Comparison of ENCODE assay signal across 8 cellular contexts in genomic region chr7:44044315-44045225, GRCh38. TPM values are rescaled to one million over a fixed set of nuclear protein-coding genes. Genes with fewer than 3 reads are reported as not detected.
A peak's percentile ranks its signal among the peaks of the same experiment; 100 is the strongest.
DNase-seq lines count a peak whose midpoint lies in the region; TF ChIP-seq lines count a peak whose summit lies in the region.

DBNL (plus strand) TSS chr7:44044702; CDS start chr7:44044738, 36 bp downstream.

- no peaks in the 10 kb centered on the region for H3K27me3 ChIP-seq in GM23248 (replicated peaks; ENCODE audit: insufficient read depth)
- H3K27me3 ChIP-seq in neuron (ENCODE audit: insufficient read depth, low read length) = no peaks in the 10 kb centered on the region

- peak; percentile 91 for DNase-seq in EH (ENCODE audit: low read depth)
- peak; percentile 97 for DNase-seq in GM23248
- peak; percentile 86 for DNase-seq in LHCN-M2 (ENCODE audit: low read depth)
- DNase-seq in SHP77 treated with DMSO at 0.1 percent for 48 hours (lab: John Stamatoyannopoulos, UW) = peak; percentile 85
- peak; percentile 92 for DNase-seq in activated gamma-delta T cell treated with anti-CD3 and anti-CD28 coated beads, Interleukin-2, amount 50 U/mL, for 16 hours (ENCODE audit: low read depth)
- peak; percentile 83 to 95 for DNase-seq in foreskin fibroblast
- peak; percentile 73 for DNase-seq in stromal cell of bone marrow (ENCODE audit: low read depth)

- in situ Hi-C loops in GM23248 (cut with MboI) = no loop called here

- no peak for TF ChIP-seq CTCF in foreskin fibroblast (IDR thresholded peaks at IDR 0.05; ENCODE audit: low read depth, low read length)

- H3K9ac ChIP-seq in GM23248 = peak within 1 kb of the TSS; percentile 88

- no peaks in the 10 kb centered on the region for H3K4me1 ChIP-seq in GM23248 (ENCODE audit: insufficient read depth)
- H3K4me1 ChIP-seq in neuron (ENCODE audit: insufficient read depth, low read length) = peaks cover 16% of the 10 kb centered on the region

- H3K4me2 ChIP-seq in GM23248 (ENCODE audit: unreplicated experiment) = peak within 1 kb of the TSS; percentile 94

- H3K4me3 ChIP-seq in GM23248 (peak within 1 kb of the TSS; percentile 86), foreskin fibroblast (ENCODE audit: low read depth in 1 of 2, low read length in 2 of 2) (peak within 1 kb of the TSS; percentile 79 to 92), neuron (ENCODE audit: low read length) (peak within 1 kb of the TSS; percentile 94)

- H2AFZ ChIP-seq in GM23248 = peak within 1 kb of the TSS; percentile 83
- peak within 1 kb of the TSS; percentile 83 for H2AFZ ChIP-seq in neuron (ENCODE audit: low read depth, low read length)

- WGBS in GM23248 (ENCODE audit: low coverage in 1 of 2, low lambda C conversion rate in 2 of 2, missing lambda C conversion rate in 2 of 2), 2 experiments = 1 to 2% methylated on average over 42 to 65 of the region's 74 CpGs

- H3K9me3 ChIP-seq in GM23248 (ENCODE audit: low read depth) (no peaks in the 10 kb centered on the region), neuron (ENCODE audit: low read length) (no peaks in the 10 kb centered on the region)

- H4K20me1 ChIP-seq in GM23248 (ENCODE audit: insufficient read depth) = 0 out of 2 replicates have a peak, but pooled peaks cover 3% of the 10 kb centered on the region

- H3K36me3 ChIP-seq in GM23248 (ENCODE audit: low read depth) (no peaks in the 10 kb centered on the region), neuron (ENCODE audit: insufficient read depth, low read length) (peaks cover 8% of the 10 kb centered on the region)

- H3K9me2 ChIP-seq in GM23248 (ENCODE audit: insufficient read depth) = no peaks in the 10 kb centered on the region

- peak within 1 kb of the TSS; percentile 53 for H3K27ac ChIP-seq in GM23248

- H3F3A ChIP-seq in GM23248 (ENCODE audit: insufficient read depth) = no peaks in the 10 kb centered on the region; the same call in 1 of the 2 replicates

- peaks cover 51% of the 10 kb centered on the region for H3K79me2 ChIP-seq in GM23248 (ENCODE audit: insufficient read depth)

RNA-seq across cellular contexts. Expression of gene DBNL, which starts in this region (rescaled TPM):
- 175 and 196 TPM in 2 replicates for total RNA-seq in GM23248 (2014; rRNA removed; shearing (Covaris generic))
- 145 and 163 TPM in 2 replicates for polyA plus RNA-seq in GM23248 (2016; fragmentation: Nextera tagmentation; extraction: Ambion mirVana)
- 226 and 271 TPM in 2 replicates for total RNA-seq in LHCN-M2 (2014; rRNA removed)
- polyA plus RNA-seq in LHCN-M2 (2012) = 199 TPM

Comparison
In these comparisons a context has a peak if more than half of its experiments do, and no peak if none do; other contexts are left out.
1. Peak in every context shown above with its lines: DNase-seq, H3K4me3 ChIP-seq and H3K27ac ChIP-seq.